Comparison of ENCODE assay signal across 18 cellular contexts in genomic region chr20:50568549-50568942, GRCh38. TPM values are rescaled to one million over a fixed set of nuclear protein-coding genes. Genes with fewer than 3 reads are reported as not detected.
DNase-seq lines count a peak whose midpoint lies in the region; ATAC-seq and TF ChIP-seq lines count a peak whose summit lies in the region.
"Had no signal": no experiment of that assay in that cellular context is flagged by ENCODE, and none has a peak within 500 bp of the region (broad histone marks: within the 10 kb centered on the region; RNA-seq: fewer than 3 reads in every experiment).

No MANE protein-coding gene starts in this region.

- no peaks in the 10 kb centered on the region for H3K27me3 ChIP-seq in upper lobe of right lung
- H3K27me3 ChIP-seq: ascending aorta had no signal

- DNase-seq in activated naive CD4-positive, alpha-beta T cell treated with anti-CD3 and anti-CD28 coated beads, Interleukin-2, amount 50 U/mL, for 72 hours (ENCODE audit: low spot score in 2 of 2), result no peak
- DNase-seq in activated naive CD4-positive, alpha-beta T cell treated with anti-CD3 and anti-CD28 coated beads, Interleukin-2, amount 10 ng/mL, durations not matched to agents 7 days and 5 days, result no peak
- DNase-seq in RWPE1 (ENCODE audit: low spot score), result no peak
- no peak for DNase-seq in memory B cell (ENCODE audit: low spot score in 2 of 2)
- DNase-seq in upper lobe of right lung, result no peak
- DNase-seq in C1 segment of cervical spinal cord (lab: John Stamatoyannopoulos, UW), result no peak
- no peak for DNase-seq in foreskin melanocyte
- DNase-seq: activated effector memory CD4-positive, alpha-beta T cell treated with Interleukin-2 at 50 U/mL for 16 hours; DMS79 treated with DMSO at 0.1 percent for 48 hours; effector memory CD8-positive, alpha-beta T cell; GOT3; KBM-7; MV-4-11; NCI-H187; NCI-H748 treated with DMSO at 0.1 percent for 48 hours had no signal

- peaks cover 66% of the 10 kb centered on the region for H3K4me1 ChIP-seq in upper lobe of right lung

- H3K9me3 ChIP-seq in upper lobe of right lung, result no peaks in the 10 kb centered on the region
- H3K9me3 ChIP-seq: ascending aorta, thoracic aorta had no signal

- peak overlapping the region; percentile 17 for H3K4me3 ChIP-seq in upper lobe of right lung
- H3K4me3 ChIP-seq: ascending aorta, thoracic aorta had no signal

- CTCF ChIA-PET in activated naive CD4-positive, alpha-beta T cell treated with anti-CD3 and anti-CD28 coated beads, Interleukin-2, amount 10 ng/mL, durations not matched to agents 7 days and 5 days (lab: Charles Lee), result interaction anchor here (15.3 kb wide), 1 partner anchor 88 kb away, joined by 236 read pairs; no protein-coding TSS in a partner anchor
- CTCF ChIA-PET in RWPE1 (lab: Yijun Ruan, JAX), result interaction anchor here (0.6 to 1.0 kb wide), 3 partner anchors 11 to 283 kb away, joined by 3 to 6 read pairs (median 3); no protein-coding TSS in a partner anchor

- H3K9me3 Mint-ChIP-seq in activated naive CD4-positive, alpha-beta T cell treated with anti-CD3 and anti-CD28 coated beads, Interleukin-2, amount 50 U/mL, for 72 hours, result no peaks in the 10 kb centered on the region
- H3K9me3 Mint-ChIP-seq in activated naive CD4-positive, alpha-beta T cell treated with anti-CD3 and anti-CD28 coated beads, Interleukin-2, amount 10 ng/mL, durations not matched to agents 7 days and 5 days, result no peaks in the 10 kb centered on the region
- no peaks in the 10 kb centered on the region for H3K9me3 Mint-ChIP-seq in memory B cell
- H3K9me3 Mint-ChIP-seq: effector memory CD8-positive, alpha-beta T cell had no signal

- POLR2A ChIA-PET in RWPE1 (lab: Yijun Ruan, JAX; ENCODE audit: low non-redundant PET), result no interaction called here

- H3K4me1 Mint-ChIP-seq in activated naive CD4-positive, alpha-beta T cell treated with anti-CD3 and anti-CD28 coated beads, Interleukin-2, amount 10 ng/mL, durations not matched to agents 7 days and 5 days, result peaks cover 64% of the 10 kb centered on the region
- H3K4me1 Mint-ChIP-seq in memory B cell, result peaks cover 45% of the 10 kb centered on the region

- H3K27ac Mint-ChIP-seq in activated naive CD4-positive, alpha-beta T cell treated with anti-CD3 and anti-CD28 coated beads, Interleukin-2, amount 50 U/mL, for 72 hours, result peak overlapping the region; percentile 66 to 68
- no peak overlapping the region for H3K27ac Mint-ChIP-seq in activated naive CD4-positive, alpha-beta T cell treated with anti-CD3 and anti-CD28 coated beads, Interleukin-2, amount 10 ng/mL, durations not matched to agents 7 days and 5 days
- H3K27ac Mint-ChIP-seq in memory B cell, result peak overlapping the region; percentile 91

- peaks cover 27 to 73% of the 10 kb centered on the region in 2 donors for H3K36me3 Mint-ChIP-seq in activated naive CD4-positive, alpha-beta T cell treated with anti-CD3 and anti-CD28 coated beads, Interleukin-2, amount 50 U/mL, for 72 hours
- H3K36me3 Mint-ChIP-seq in activated naive CD4-positive, alpha-beta T cell treated with anti-CD3 and anti-CD28 coated beads, Interleukin-2, amount 10 ng/mL, durations not matched to agents 7 days and 5 days, result peaks cover 66% of the 10 kb centered on the region
- H3K36me3 Mint-ChIP-seq in memory B cell, result peaks cover 37% of the 10 kb centered on the region

- H3K27ac ChIP-seq in RWPE1, result peak overlapping the region; percentile 58
- H3K27ac ChIP-seq in upper lobe of right lung, result no peak overlapping the region
- H3K27ac ChIP-seq: ascending aorta, thoracic aorta had no signal

- TF ChIP-seq CTCF in RWPE1 (conservative IDR thresholded peaks at IDR 0.05; ENCODE audit: low read depth), result no peak
- no peak for TF ChIP-seq CTCF in upper lobe of right lung (IDR thresholded peaks at IDR 0.05)

- H3K27me3 Mint-ChIP-seq in activated naive CD4-positive, alpha-beta T cell treated with anti-CD3 and anti-CD28 coated beads, Interleukin-2, amount 10 ng/mL, durations not matched to agents 7 days and 5 days, result no peaks in the 10 kb centered on the region
- H3K27me3 Mint-ChIP-seq in memory B cell, result no peaks in the 10 kb centered on the region
- H3K27me3 Mint-ChIP-seq: effector memory CD8-positive, alpha-beta T cell had no signal

- H3K4me3 Mint-ChIP-seq in activated naive CD4-positive, alpha-beta T cell treated with anti-CD3 and anti-CD28 coated beads, Interleukin-2, amount 10 ng/mL, durations not matched to agents 7 days and 5 days, result no peak overlapping the region
- no peak overlapping the region for H3K4me3 Mint-ChIP-seq in memory B cell

- intact Hi-C loops in upper lobe of right lung (cut with DNase I), result no loop called here

- ATAC-seq in activated naive CD4-positive, alpha-beta T cell treated with anti-CD3 and anti-CD28 coated beads, Interleukin-2, amount 50 U/mL, for 72 hours, result no peak
- no peak for ATAC-seq in memory B cell (ENCODE audit: low read depth)
- ATAC-seq in upper lobe of right lung, result no peak
- ATAC-seq: effector memory CD8-positive, alpha-beta T cell; Right ventricle myocardium inferior had no signal

- H3K36me3 ChIP-seq in upper lobe of right lung, result peaks cover 64% of the 10 kb centered on the region

RNA-seq across cellular contexts. Expression of gene PTPN1, which starts 58.4 kb away (rescaled TPM):
- 100 to 1,000 TPM in 1 of 2 donors, 10 to 100 TPM in 1; 52.6 to 113 TPM for total RNA-seq in activated naive CD4-positive, alpha-beta T cell treated with anti-CD3 and anti-CD28 coated beads, Interleukin-2, amount 50 U/mL, for 72 hours
- 101 TPM for total RNA-seq in upper lobe of right lung
